8 cellular contexts compared by ENCODE assay signal in the genomic region with DNA sequence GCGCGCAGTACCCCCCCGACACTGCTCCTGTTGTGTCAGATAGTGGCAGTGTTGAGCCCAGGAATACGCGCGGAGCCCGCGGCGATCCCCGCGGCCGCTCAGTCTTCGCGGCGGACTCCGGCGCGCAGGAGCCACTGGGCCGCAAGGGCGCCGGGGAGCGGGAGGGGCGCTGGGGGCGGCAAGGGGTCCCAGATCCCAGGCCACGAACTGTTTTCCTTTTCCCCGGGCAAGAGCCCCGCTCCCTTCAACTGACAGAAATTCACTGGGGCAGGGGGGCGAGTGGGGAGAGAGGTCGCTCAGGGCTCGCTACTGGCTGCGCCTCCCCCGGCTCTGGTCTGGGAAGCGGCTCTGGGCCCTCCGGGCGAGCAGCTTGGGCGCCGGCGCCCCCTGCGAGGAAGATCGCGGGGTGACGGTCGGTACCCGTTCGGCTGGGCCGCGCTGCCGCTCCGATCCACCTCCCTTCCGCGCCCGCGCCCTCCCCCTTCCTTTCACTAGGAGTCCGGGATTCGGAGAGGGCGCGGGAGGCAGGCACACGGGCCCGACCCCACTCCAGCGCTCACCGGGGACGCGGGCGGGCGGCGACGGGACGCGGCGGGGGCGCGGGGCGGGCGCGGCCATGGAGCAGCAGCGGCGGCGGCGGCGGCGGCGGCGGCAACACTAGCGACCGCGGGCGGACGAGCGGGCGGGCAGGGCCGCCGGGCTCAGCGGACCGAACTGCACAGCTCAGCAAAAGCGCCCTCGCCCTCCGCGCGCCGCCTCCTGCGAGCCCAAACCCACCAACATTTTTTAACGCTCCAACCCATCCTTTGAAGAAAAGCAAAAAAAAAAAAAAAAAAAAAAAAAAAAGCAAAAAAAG. TPM values are rescaled to one million over a fixed set of nuclear protein-coding genes. Genes with fewer than 3 reads are reported as not detected.
DNase-seq lines count a peak whose midpoint lies in the region; ATAC-seq, FAIRE-seq and TF ChIP-seq lines count a peak whose summit lies in the region.

No MANE protein-coding gene starts in this region.

- peaks cover 37% of the 10 kb centered on the region for H3K27me3 Mint-ChIP-seq in activated CD4-positive, alpha-beta memory T cell treated with anti-CD3 and anti-CD28 coated beads, Interleukin-2, amount 10 ng/mL, durations not matched to agents 7 days and 5 days

- peaks cover 17% of the 10 kb centered on the region for H3K4me1 Mint-ChIP-seq in activated CD4-positive, alpha-beta memory T cell treated with anti-CD3 and anti-CD28 coated beads, Interleukin-2, amount 10 ng/mL, durations not matched to agents 7 days and 5 days

- H3K4me3 Mint-ChIP-seq in activated CD4-positive, alpha-beta memory T cell treated with anti-CD3 and anti-CD28 coated beads, Interleukin-2, amount 10 ng/mL, durations not matched to agents 7 days and 5 days = no peak overlapping the region

- peak; percentile 79 for FAIRE-seq in GM19239 (lab: Jason Lieb, UNC)

- DNase-seq in GM19239 (ENCODE audit: insufficient read length, low spot score) (peak; percentile 87), NCI-H510A (lab: John Stamatoyannopoulos, UW) (peak; percentile 43), medulla oblongata (ENCODE audit: extremely low spot score) (peak; percentile 93)
- DNase-seq in activated CD4-positive, alpha-beta memory T cell treated with anti-CD3 and anti-CD28 coated beads, Interleukin-2, amount 10 ng/mL, durations not matched to agents 7 days and 5 days = peak; percentile 85
- DNase-seq in effector CD4-positive, alpha-beta T cell = peak; percentile 25
- peak; percentile 34 to 47 (median 43) for DNase-seq in stimulated activated CD4-positive, alpha-beta T cell treated with anti-CD3 and anti-CD28 coated beads, TNF-alpha, amount 100 ng/mL, for 4 hours (ENCODE audit: low read depth in 3 of 3)

- CTCF ChIA-PET in activated CD4-positive, alpha-beta memory T cell treated with anti-CD3 and anti-CD28 coated beads, Interleukin-2, amount 10 ng/mL, durations not matched to agents 7 days and 5 days (lab: Charles Lee) = interaction anchor here (0.6 to 2.0 kb wide), 35 partner anchors 8 to 531 kb away, joined by 3 to 10 read pairs (median 3); no protein-coding TSS in a partner anchor

- TF ChIP-seq CTCF in C4-2B (conservative IDR thresholded peaks at IDR 0.05) = peak; percentile 77

- H3K27ac ChIP-seq in C4-2B = peak overlapping the region; percentile 91

- no peaks in the 10 kb centered on the region for H3K36me3 Mint-ChIP-seq in activated CD4-positive, alpha-beta memory T cell treated with anti-CD3 and anti-CD28 coated beads, Interleukin-2, amount 10 ng/mL, durations not matched to agents 7 days and 5 days (ENCODE audit: low read depth)

- POLR2A ChIA-PET in activated CD4-positive, alpha-beta memory T cell treated with anti-CD3 and anti-CD28 coated beads, Interleukin-2, amount 10 ng/mL, durations not matched to agents 7 days and 5 days (lab: Charles Lee) = interaction anchor here (0.6 to 3.2 kb wide), 15 partner anchors 13 to 426 kb away, joined by 3 to 43 read pairs (median 3); no protein-coding TSS in a partner anchor

- no peak overlapping the region for H3K27ac Mint-ChIP-seq in activated CD4-positive, alpha-beta memory T cell treated with anti-CD3 and anti-CD28 coated beads, Interleukin-2, amount 10 ng/mL, durations not matched to agents 7 days and 5 days

- peak; percentile 87 for ATAC-seq in HG03439 (IDR thresholded peaks at IDR 0.05; ENCODE audit: unreplicated experiment)

- H3K9me3 Mint-ChIP-seq in activated CD4-positive, alpha-beta memory T cell treated with anti-CD3 and anti-CD28 coated beads, Interleukin-2, amount 10 ng/mL, durations not matched to agents 7 days and 5 days = no peaks in the 10 kb centered on the region

RNA-seq across cellular contexts. Expression of a gene that starts 1.4 kb away (rescaled TPM):
- total RNA-seq in activated CD4-positive, alpha-beta memory T cell treated with anti-CD3 and anti-CD28 coated beads, Interleukin-2, amount 10 ng/mL, durations not matched to agents 7 days and 5 days = 10 to 100 TPM; 15.8 to 18.2 TPM

Comparison
In these comparisons a context has a peak if more than half of its experiments do, and no peak if none do; other contexts are left out.
1. Peak in every context shown above with its lines: DNase-seq, ATAC-seq and H3K27ac ChIP-seq.
2. DNase-seq: peak in every context shown above with its lines; median percentile 93 in medulla oblongata; 87 in GM19239; 85 in activated CD4-positive, alpha-beta memory T cell treated with anti-CD3 and anti-CD28 coated beads, Interleukin-2, amount 10 ng/mL, durations not matched to agents 7 days and 5 days; 43 in NCI-H510A; 43 in stimulated activated CD4-positive, alpha-beta T cell treated with anti-CD3 and anti-CD28 coated beads, TNF-alpha, amount 100 ng/mL, for 4 hours; 25 in effector CD4-positive, alpha-beta T cell.